Comparison of ENCODE assay signal across 37 cellular contexts in the genomic region with DNA sequence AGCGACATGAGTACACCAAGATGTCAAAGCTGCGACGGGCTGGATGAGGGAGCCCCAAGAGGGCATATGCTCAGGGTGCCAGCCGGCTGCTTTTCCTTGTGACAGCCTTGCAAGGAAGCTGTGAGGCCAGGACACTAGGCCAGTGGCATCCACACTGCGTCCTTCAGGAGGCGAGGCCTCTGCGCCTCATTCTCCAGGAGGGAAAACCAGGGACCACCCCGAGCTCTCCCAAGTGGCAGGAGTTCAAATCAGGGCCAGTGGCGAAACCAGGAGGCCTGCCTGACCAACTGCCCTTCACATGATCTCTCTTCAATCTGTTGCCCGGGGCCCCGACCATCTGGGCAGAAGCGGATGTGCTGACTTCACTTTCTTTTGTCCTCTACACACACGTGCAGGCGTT. TPM values are rescaled to one million over a fixed set of nuclear protein-coding genes. Genes with fewer than 3 reads are reported as not detected.
"Had no signal": no experiment of that assay in that cellular context is flagged by ENCODE, and none has a peak within 500 bp of the region (broad histone marks: within the 10 kb centered on the region; RNA-seq: fewer than 3 reads in every experiment).

No MANE protein-coding gene starts in this region.

- H3K9me3 Mint-ChIP-seq: activated B cell treated with CpG ODN at 0.5 μM for 24 hours; activated CD4-positive, alpha-beta memory T cell treated with anti-CD3 and anti-CD28 coated beads for 36 hours; activated CD4-positive, alpha-beta T cell treated with anti-CD3 and anti-CD28 coated beads, Interleukin-2, amount 10 ng/mL, durations not matched to agents 24 days and 14 days; activated CD8-positive, alpha-beta T cell treated with anti-CD3 and anti-CD28 coated beads for 36 hours; activated naive CD4-positive, alpha-beta T cell treated with anti-CD3 and anti-CD28 coated beads for 36 hours; activated naive CD4-positive, alpha-beta T cell treated with anti-CD3 and anti-CD28 coated beads, Interleukin-2, amount 50 U/mL, for 72 hours; activated T-cell treated with anti-CD3 and anti-CD28 coated beads, Interleukin-2, amount 50 U/mL, for 4 hours; activated T-cell treated with anti-CD3 and anti-CD28 coated beads, Interleukin-2, amount 50 U/mL, for 72 hours; activated T-helper 1 cell treated with anti-CD3 and anti-CD28 coated beads, Interleukin-12 subunit alpha, Interleukin-12 subunit beta, Interleukin-2, Interleukin-4 antibody, amounts not matched to agents 30 ng/mL and 10 ng/mL and 1 ng/mL, durations not matched to agents 14 hours and 24 hours and 36 hours; activated T-helper 17 cell treated with anti-CD3 and anti-CD28 coated beads, Interleukin-2, amount 50 U/mL, for 72 hours; central memory CD8-positive, alpha-beta T cell; T-helper 1 cell treated with Interleukin-12 subunit alpha and Interleukin-12 subunit beta and Interleukin-4 antibody, amounts not matched to agents 30 μg/mL and 1 μg/mL, for 36 hours; T-helper 2 cell treated with Interferon-gamma antibody and Interleukin-4, amounts not matched to agents 5 μg/mL and 100 μg/mL, for 36 hours had no signal

- H3K4me1 ChIP-seq: breast epithelium had no signal

- ATAC-seq: activated CD8-positive, alpha-beta T cell treated with anti-CD3 and anti-CD28 coated beads for 36 hours; activated naive CD4-positive, alpha-beta T cell treated with anti-CD3 and anti-CD28 coated beads, Interleukin-2, amount 50 U/mL, for 72 hours; activated T-cell treated with anti-CD3 and anti-CD28 coated beads, Interleukin-2, amount 50 U/mL, for 4 hours; activated T-cell treated with anti-CD3 and anti-CD28 coated beads, Interleukin-2, amount 50 U/mL, for 72 hours; activated T-helper 17 cell treated with anti-CD3 and anti-CD28 coated beads, Interleukin-2, amount 50 U/mL, for 72 hours; body of pancreas had no signal

- DNase-seq: activated B cell treated with CpG ODN at 0.5 μM for 24 hours; activated CD4-positive, alpha-beta memory T cell treated with anti-CD3 and anti-CD28 coated beads for 36 hours; activated CD4-positive, alpha-beta T cell treated with anti-CD3 and anti-CD28 coated beads for 4 hours; activated CD4-positive, alpha-beta T cell treated with anti-CD3 and anti-CD28 coated beads, Interleukin-2, amount 10 ng/mL, durations not matched to agents 24 days and 14 days; activated CD4-positive, alpha-beta T cell treated with anti-CD3 and anti-CD28 coated beads, Interleukin-2, amount 50 U/mL, for 1 hour; activated CD4-positive, alpha-beta T cell treated with anti-CD3 and anti-CD28 coated beads, Interleukin-2, amount 50 U/mL, for 4 hours; activated CD4-positive, CD25-positive, alpha-beta regulatory T cell treated with anti-CD3 and anti-CD28 coated beads, Interleukin-2, amount 50 U/mL, for 72 hours; activated CD8-positive, alpha-beta memory T cell treated with anti-CD3 and anti-CD28 coated beads, Interleukin-2, amount 50 U/mL, for 4 hours; activated CD8-positive, alpha-beta T cell treated with anti-CD3 and anti-CD28 coated beads for 36 hours; activated effector memory CD4-positive, alpha-beta T cell treated with anti-CD3 and anti-CD28 coated beads, Interleukin-2, amount 50 U/mL, for 16 hours; activated gamma-delta T cell treated with Interleukin-2 at 50 U/mL for 16 hours; activated naive CD4-positive, alpha-beta T cell; activated naive CD4-positive, alpha-beta T cell treated with anti-CD3 and anti-CD28 coated beads for 36 hours; activated naive CD4-positive, alpha-beta T cell treated with anti-CD3 and anti-CD28 coated beads, Interleukin-2, amount 50 U/mL, for 16 hours; activated T-cell treated with anti-CD3 and anti-CD28 coated beads for 4 hours; activated T-cell treated with anti-CD3 and anti-CD28 coated beads, Interleukin-2, amount 50 U/mL, for 1 hour; activated T-cell treated with anti-CD3 and anti-CD28 coated beads, Interleukin-2, amount 50 U/mL, for 4 hours; activated T-cell treated with anti-CD3 and anti-CD28 coated beads, Interleukin-2, amount 50 U/mL, for 72 hours; amniotic stem cell; body of pancreas; brain microvascular endothelial cell; caudate nucleus; cerebellar nuclear complex; T-helper 1 cell; T-helper 2 cell; T-helper 9 cell had no signal

- H3K4me3 ChIP-seq: adrenal gland, body of pancreas, breast epithelium had no signal

- H3K9me3 ChIP-seq: adrenal gland, body of pancreas, breast epithelium had no signal

- H3K27me3 ChIP-seq: adrenal gland, body of pancreas, brain microvascular endothelial cell, breast epithelium had no signal

- H3K27me3 Mint-ChIP-seq: activated B cell treated with CpG ODN at 0.5 μM for 24 hours; activated CD4-positive, alpha-beta memory T cell treated with anti-CD3 and anti-CD28 coated beads for 36 hours; activated CD4-positive, alpha-beta T cell treated with anti-CD3 and anti-CD28 coated beads, Interleukin-2, amount 10 ng/mL, durations not matched to agents 24 days and 14 days; activated CD8-positive, alpha-beta T cell treated with anti-CD3 and anti-CD28 coated beads for 36 hours; activated T-helper 17 cell treated with anti-CD3 and anti-CD28 coated beads, Interleukin-2, amount 50 U/mL, for 72 hours; central memory CD8-positive, alpha-beta T cell had no signal

- H3K27ac Mint-ChIP-seq: activated B cell treated with CpG ODN at 0.5 μM for 24 hours; activated CD4-positive, alpha-beta memory T cell treated with anti-CD3 and anti-CD28 coated beads for 36 hours; activated CD4-positive, alpha-beta T cell treated with anti-CD3 and anti-CD28 coated beads, Interleukin-2, amount 10 ng/mL, durations not matched to agents 24 days and 14 days; activated CD8-positive, alpha-beta T cell treated with anti-CD3 and anti-CD28 coated beads for 36 hours; activated naive CD4-positive, alpha-beta T cell treated with anti-CD3 and anti-CD28 coated beads for 36 hours; activated naive CD4-positive, alpha-beta T cell treated with anti-CD3 and anti-CD28 coated beads, Interleukin-2, amount 50 U/mL, for 72 hours; activated T-cell treated with anti-CD3 and anti-CD28 coated beads, Interleukin-2, amount 50 U/mL, for 72 hours; activated T-helper 1 cell treated with anti-CD3 and anti-CD28 coated beads, Interleukin-12 subunit alpha, Interleukin-12 subunit beta, Interleukin-2, Interleukin-4 antibody, amounts not matched to agents 30 ng/mL and 10 ng/mL and 1 ng/mL, durations not matched to agents 14 hours and 24 hours and 36 hours; activated T-helper 17 cell treated with anti-CD3 and anti-CD28 coated beads, Interleukin-2, amount 50 U/mL, for 72 hours; T-helper 1 cell treated with Interleukin-12 subunit alpha and Interleukin-12 subunit beta and Interleukin-4 antibody, amounts not matched to agents 30 μg/mL and 1 μg/mL, for 36 hours; T-helper 2 cell treated with Interferon-gamma antibody and Interleukin-4, amounts not matched to agents 5 μg/mL and 100 μg/mL, for 36 hours had no signal

- H3K27ac ChIP-seq: adrenal gland, body of pancreas, brain microvascular endothelial cell, breast epithelium, VCaP had no signal

- H3K4me3 Mint-ChIP-seq: activated B cell treated with CpG ODN at 0.5 μM for 24 hours; activated CD4-positive, alpha-beta memory T cell treated with anti-CD3 and anti-CD28 coated beads for 36 hours; activated CD4-positive, alpha-beta T cell treated with anti-CD3 and anti-CD28 coated beads, Interleukin-2, amount 10 ng/mL, durations not matched to agents 24 days and 14 days; activated CD8-positive, alpha-beta T cell treated with anti-CD3 and anti-CD28 coated beads for 36 hours; activated naive CD4-positive, alpha-beta T cell treated with anti-CD3 and anti-CD28 coated beads for 36 hours; activated T-cell treated with anti-CD3 and anti-CD28 coated beads, Interleukin-2, amount 50 U/mL, for 4 hours; activated T-cell treated with anti-CD3 and anti-CD28 coated beads, Interleukin-2, amount 50 U/mL, for 72 hours; activated T-helper 1 cell treated with anti-CD3 and anti-CD28 coated beads, Interleukin-12 subunit alpha, Interleukin-12 subunit beta, Interleukin-2, Interleukin-4 antibody, amounts not matched to agents 30 ng/mL and 10 ng/mL and 1 ng/mL, durations not matched to agents 14 hours and 24 hours and 36 hours; activated T-helper 17 cell treated with anti-CD3 and anti-CD28 coated beads, Interleukin-2, amount 50 U/mL, for 72 hours; central memory CD8-positive, alpha-beta T cell; T-helper 1 cell treated with Interleukin-12 subunit alpha and Interleukin-12 subunit beta and Interleukin-4 antibody, amounts not matched to agents 30 μg/mL and 1 μg/mL, for 36 hours; T-helper 2 cell treated with Interferon-gamma antibody and Interleukin-4, amounts not matched to agents 5 μg/mL and 100 μg/mL, for 36 hours had no signal

RNA-seq across cellular contexts. Expression of gene FAM43B, which starts 52.7 kb away (rescaled TPM):
- total RNA-seq: activated B cell treated with CpG ODN at 0.5 μM for 24 hours; activated CD4-positive, alpha-beta memory T cell treated with anti-CD3 and anti-CD28 coated beads for 36 hours; activated CD4-positive, alpha-beta T cell treated with anti-CD3 and anti-CD28 coated beads, Interleukin-2, amount 10 ng/mL, durations not matched to agents 24 days and 14 days; activated CD8-positive, alpha-beta memory T cell treated with anti-CD3 and anti-CD28 coated beads for 36 hours; activated CD8-positive, alpha-beta T cell treated with anti-CD3 and anti-CD28 coated beads for 36 hours; activated naive CD4-positive, alpha-beta T cell treated with anti-CD3 and anti-CD28 coated beads for 36 hours; activated naive CD4-positive, alpha-beta T cell treated with anti-CD3 and anti-CD28 coated beads, Interleukin-2, amount 50 U/mL, for 72 hours; activated T-cell treated with anti-CD3 and anti-CD28 coated beads, Interleukin-2, amount 50 U/mL, for 72 hours; activated T-helper 1 cell treated with anti-CD3 and anti-CD28 coated beads, Interleukin-12 subunit alpha, Interleukin-12 subunit beta, Interleukin-2, Interleukin-4 antibody, amounts not matched to agents 30 ng/mL and 10 ng/mL and 1 ng/mL, durations not matched to agents 14 hours and 24 hours and 36 hours; activated T-helper 17 cell treated with anti-CD3 and anti-CD28 coated beads, Interleukin-2, amount 50 U/mL, for 72 hours had no signal
- polyA plus RNA-seq: aorta had no signal
